11 cellular contexts compared by ENCODE assay signal in the genomic region with DNA sequence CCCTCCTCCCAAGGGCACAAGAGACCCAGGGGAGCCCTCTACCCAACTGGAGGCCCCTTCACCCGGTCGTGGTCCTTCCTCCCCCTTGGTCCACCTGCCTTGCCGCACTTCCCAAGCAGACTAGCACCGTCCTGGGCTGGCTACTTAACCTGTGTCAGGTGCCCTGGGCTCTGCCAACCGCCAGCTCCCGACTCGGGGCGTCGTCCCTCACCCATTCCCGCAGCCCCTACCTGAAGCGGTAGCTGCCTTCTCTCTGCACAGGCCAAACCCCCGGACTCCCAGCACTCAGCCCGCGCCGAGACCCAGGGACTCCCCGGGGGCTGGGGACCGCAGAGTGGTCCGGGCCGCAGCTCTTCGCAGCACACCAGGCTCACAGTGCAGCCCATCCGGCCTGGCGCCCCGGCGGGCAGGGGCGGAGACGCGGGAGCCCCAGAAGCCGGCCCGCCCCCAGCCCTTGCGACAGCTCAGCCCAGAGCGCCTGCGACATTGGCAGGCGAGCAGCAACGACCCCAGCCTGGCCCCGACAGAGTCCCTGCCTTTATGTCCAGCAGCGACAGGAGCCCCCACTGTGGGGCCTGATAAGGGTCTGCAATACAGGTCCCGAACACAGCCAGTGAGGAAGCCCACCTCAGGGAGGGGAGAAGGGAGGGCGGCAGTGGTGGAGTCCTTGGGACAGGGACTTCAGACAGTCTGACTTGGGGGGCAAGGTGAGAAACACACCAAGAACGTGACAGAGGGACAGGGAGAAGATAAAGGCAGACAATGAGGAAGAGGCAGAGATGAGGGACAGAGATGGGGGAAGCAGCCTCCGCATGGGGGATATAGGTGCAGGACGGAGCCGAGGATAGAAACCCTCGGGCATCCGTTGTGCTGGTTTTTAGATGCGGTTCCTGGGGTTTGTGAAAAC. TPM values are rescaled to one million over a fixed set of nuclear protein-coding genes. Genes with fewer than 3 reads are reported as not detected.
DNase-seq lines count a peak whose midpoint lies in the region; ATAC-seq, FAIRE-seq and TF ChIP-seq lines count a peak whose summit lies in the region.
"Had no signal": no experiment of that assay in that cellular context is flagged by ENCODE, and none has a peak within 500 bp of the region (broad histone marks: within the 10 kb centered on the region; RNA-seq: fewer than 3 reads in every experiment).

No MANE protein-coding gene starts in this region.

- H3K27ac Mint-ChIP-seq in astrocyte (ENCODE audit: unreplicated experiment), result no peak overlapping the region

- no TSS peak for BruUV-seq in PC-9 (replicated peaks; lab: Mats Ljungman, UMichigan)

- no peaks in the 10 kb centered on the region for H3F3A ChIP-seq in PC-9 (ENCODE audit: insufficient read depth, low read depth)

- H3K27me3 Mint-ChIP-seq in astrocyte (ENCODE audit: low read depth, unreplicated experiment), result peaks cover 41% of the 10 kb centered on the region

- POLR2A ChIA-PET in PC-9 (lab: Charles Lee; ENCODE audit: unreplicated experiment), result no interaction called here

- intact Hi-C loops in mucosa of descending colon (cut with DNase I, micrococcal nuclease), result no loop called here
- intact Hi-C loops in PC-9 (cut with micrococcal nuclease; ENCODE audit: unreplicated experiment), result loop anchor here (1.0 to 5.0 kb wide), 3 partner anchors 33 to 245 kb away; a partner anchor contains a TSS

- no peaks in the 10 kb centered on the region for H3K79me2 ChIP-seq in astrocyte (ENCODE audit: insufficient read depth, low read length)
- no peaks in the 10 kb centered on the region for H3K79me2 ChIP-seq in PC-9 (ENCODE audit: low read depth)

- TF ChIP-seq CTCF in astrocyte (IDR thresholded peaks at IDR 0.05; ENCODE audit: insufficient read depth, low read depth, low read length) (no peak), mucosa of descending colon (IDR thresholded peaks at IDR 0.05) (no peak), PC-9 (conservative IDR thresholded peaks at IDR 0.05) (no peak)

- no peaks in the 10 kb centered on the region for H3K9me3 ChIP-seq in astrocyte (ENCODE audit: insufficient read depth, low read depth, low read length)
- H3K9me3 ChIP-seq in mucosa of descending colon, result no peaks in the 10 kb centered on the region
- H3K9me3 ChIP-seq in PC-9 (ENCODE audit: insufficient read depth, low read depth), result no peaks in the 10 kb centered on the region

- H3K36me3 ChIP-seq in astrocyte (ENCODE audit: insufficient read depth, low read length) (no peaks in the 10 kb centered on the region), mucosa of descending colon (ENCODE audit: low read depth) (no peaks in the 10 kb centered on the region), PC-9 (ENCODE audit: low read depth) (no peaks in the 10 kb centered on the region)

- no peak for FAIRE-seq in astrocyte (lab: Jason Lieb, UNC)
- FAIRE-seq: TTC549 had no signal

- no peak overlapping the region for H3K27ac ChIP-seq in astrocyte (ENCODE audit: low read depth, low read length)
- H3K27ac ChIP-seq in PC-9, result no peak overlapping the region

- H3K4me3 ChIP-seq in astrocyte (ENCODE audit: insufficient read depth, low read depth, low read length), result no peak overlapping the region
- H3K4me3 ChIP-seq in mucosa of descending colon, result no peak overlapping the region
- no peak overlapping the region for H3K4me3 ChIP-seq in PC-9

- H3K4me1 Mint-ChIP-seq in astrocyte (ENCODE audit: low read depth, unreplicated experiment), result peaks cover 4% of the 10 kb centered on the region

- H2AFZ ChIP-seq in astrocyte (ENCODE audit: low read depth, low read length) (no peak overlapping the region), PC-9 (no peak overlapping the region)

- no peaks in the 10 kb centered on the region for H3K9me2 ChIP-seq in PC-9 (ENCODE audit: insufficient read depth)

- H3K27me3 ChIP-seq in astrocyte (ENCODE audit: insufficient read depth, low read length) (peaks cover 32% of the 10 kb centered on the region), PC-9 (ENCODE audit: insufficient read depth, low read depth) (peaks cover 37% of the 10 kb centered on the region)

- CTCF ChIA-PET in PC-9 (lab: Charles Lee), result interaction anchor here (0.5 to 0.7 kb wide), 2 partner anchors 134 to 483 kb away, joined by 3 to 5 read pairs; no protein-coding TSS in a partner anchor

- H4K20me1 ChIP-seq in astrocyte (ENCODE audit: insufficient read depth, low read length), result no peaks in the 10 kb centered on the region
- H4K20me1 ChIP-seq in PC-9 (ENCODE audit: insufficient read depth), result no peaks in the 10 kb centered on the region

- peak; percentile 3 for ATAC-seq in HG02678 (IDR thresholded peaks at IDR 0.05; ENCODE audit: unreplicated experiment)
- peak; percentile 9 for ATAC-seq in mucosa of descending colon
- ATAC-seq in GM21737 (IDR thresholded peaks at IDR 0.05; ENCODE audit: unreplicated experiment), result no peak
- ATAC-seq in GM18520 (IDR thresholded peaks at IDR 0.05; ENCODE audit: unreplicated experiment), result no peak

- H3K4me1 ChIP-seq in astrocyte (ENCODE audit: insufficient read depth, low read length), result peaks cover 4% of the 10 kb centered on the region
- no peaks in the 10 kb centered on the region for H3K4me1 ChIP-seq in mucosa of descending colon (ENCODE audit: low read depth)
- H3K4me1 ChIP-seq in PC-9 (replicated peaks; ENCODE audit: insufficient read depth), result no peaks in the 10 kb centered on the region

- DNase-seq in CD1c-positive myeloid dendritic cell (ENCODE audit: extremely low spot score) (peak; percentile 46), astrocyte (ENCODE audit: low read depth) (no peak), mucosa of descending colon (no peak), PC-9 (no peak), NCI-H2171 treated with DMSO at 0.1 percent for 48 hours (lab: John Stamatoyannopoulos, UW) (no peak)

- H3K9me3 Mint-ChIP-seq in astrocyte (ENCODE audit: unreplicated experiment), result no peaks in the 10 kb centered on the region

- H3K36me3 Mint-ChIP-seq in astrocyte (ENCODE audit: low read depth, unreplicated experiment), result no peaks in the 10 kb centered on the region

- H3K4me2 ChIP-seq in astrocyte (ENCODE audit: low read length), result peak overlapping the region; percentile 56
- H3K4me2 ChIP-seq in PC-9, result no peak overlapping the region

- H3K9ac ChIP-seq in astrocyte (ENCODE audit: low read length), result no peak overlapping the region

- peak overlapping the region; percentile 50 for H3K4me3 Mint-ChIP-seq in astrocyte (ENCODE audit: unreplicated experiment)

RNA-seq across cellular contexts. Expression of a gene that starts 31.0 kb away (rescaled TPM):
- 219 and 264 TPM in 2 replicates for total RNA-seq in astrocyte
- 1,000 to 10,000 TPM in 1 of 3 donors, 100 to 1,000 TPM in 1, 10 to 100 TPM in 1; 43.8 to 1,458 (median 121) TPM for total RNA-seq in mucosa of descending colon
- total RNA-seq in PC-9 (2021), result 5.5 and 6.0 TPM in 2 replicates
- total RNA-seq: G401 had no signal

RNA-seq across cellular contexts. Expression of a gene that starts 35.2 kb away (rescaled TPM):
- total RNA-seq in astrocyte (not detected in 2 replicates), mucosa of descending colon (not detected), PC-9 (2021) (not detected in 2 replicates)
- total RNA-seq: G401, lower leg skin had no signal

Comparison
In these comparisons a context has a peak if more than half of its experiments do, and no peak if none do; other contexts are left out.
1. ATAC-seq: peak in HG02678 (single experiment) and mucosa of descending colon (single experiment); none in GM21737 (single experiment) and GM18520 (single experiment).